35 cellular contexts compared by ENCODE assay signal in the genomic region with DNA sequence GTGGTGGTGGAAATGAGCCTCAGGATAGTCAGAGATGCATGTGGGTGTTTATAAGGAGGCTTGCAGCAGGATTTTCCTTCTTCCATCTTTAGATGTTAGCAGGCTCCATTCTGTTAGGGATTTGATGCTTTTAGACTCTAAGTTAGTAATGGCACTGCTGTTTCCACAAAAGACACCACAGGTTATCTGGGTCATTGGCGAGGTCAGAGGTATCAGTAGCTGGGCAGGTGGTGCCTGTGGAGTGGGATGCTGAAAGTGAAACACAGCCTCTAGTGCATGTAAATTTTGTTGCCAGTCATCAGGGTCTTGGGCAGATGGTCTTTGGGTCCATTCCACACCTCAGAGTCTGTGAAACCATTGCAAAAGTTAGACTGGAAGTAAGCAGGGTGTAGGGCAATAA. TPM values are rescaled to one million over a fixed set of nuclear protein-coding genes. Genes with fewer than 3 reads are reported as not detected.
"Had no signal": no experiment of that assay in that cellular context is flagged by ENCODE, and none has a peak within 500 bp of the region (broad histone marks: within the 10 kb centered on the region; RNA-seq: fewer than 3 reads in every experiment).

No MANE protein-coding gene starts in this region.

- H3K4me1 ChIP-seq: colonic mucosa, esophagus squamous epithelium, gastrocnemius medialis, left lung, lower lobe of right lung had no signal

- FAIRE-seq: endometrium, islet of Langerhans, keratinocyte had no signal

- H3K4me3 ChIP-seq: colonic mucosa, esophagus squamous epithelium, gastrocnemius medialis, heart right ventricle, left lung, lower lobe of right lung, mucosa of descending colon had no signal

- DNase-seq: colonic mucosa; cortex of kidney; effector CD8-positive, alpha-beta T cell; effector memory CD8-positive, alpha-beta T cell; endodermal cell; erythroblast; esophagus squamous epithelium; foreskin fibroblast; foreskin melanocyte; gastrocnemius medialis; glutamatergic neuron; head of caudate nucleus; heart right ventricle; hippocampal formation; left cardiac atrium; left lung; left ventricle myocardium superior; lower lobe of right lung; mesenchymal stem cell; mucosa of descending colon; naive B cell had no signal

- ATAC-seq: effector memory CD8-positive, alpha-beta T cell; esophagus mucosa; gastrocnemius medialis; heart right ventricle; left cardiac atrium; left lung; left ventricle myocardium superior; lower lobe of right lung had no signal

- H3K36me3 ChIP-seq: colonic mucosa, esophagus squamous epithelium, gastrocnemius medialis, heart right ventricle, left lung, lower lobe of right lung had no signal

- H3K9me3 Mint-ChIP-seq: dendritic cell treated with granulocyte-macrophage colony-stimulating factor and Interleukin-4, amounts not matched to agents 40 ng/mL and 50 ng/mL, for 4 days; effector memory CD8-positive, alpha-beta T cell; endodermal cell; mesothelial cell of epicardium had no signal

- H3K4me3 Mint-ChIP-seq: dendritic cell treated with granulocyte-macrophage colony-stimulating factor and Interleukin-4, amounts not matched to agents 40 ng/mL and 50 ng/mL, for 4 days; effector memory CD8-positive, alpha-beta T cell; mesothelial cell of epicardium; naive B cell had no signal

- H3K27ac Mint-ChIP-seq: dendritic cell treated with granulocyte-macrophage colony-stimulating factor and Interleukin-4, amounts not matched to agents 40 ng/mL and 50 ng/mL, for 4 days; effector memory CD8-positive, alpha-beta T cell; endodermal cell; mesothelial cell of epicardium; naive B cell had no signal

- H3K27ac ChIP-seq: colonic mucosa, epithelial cell of prostate, esophagus squamous epithelium, gastrocnemius medialis, heart right ventricle, left lung, lower lobe of right lung had no signal

- H3K36me3 Mint-ChIP-seq: mesothelial cell of epicardium, naive B cell had no signal

- H3K9me3 ChIP-seq: colonic mucosa, esophagus squamous epithelium, gastrocnemius medialis, heart right ventricle, left lung, lower lobe of right lung, mucosa of descending colon had no signal

RNA-seq across cellular contexts. Expression of gene PAX4, which starts 0.8 kb away (rescaled TPM):
- total RNA-seq: dermis microvascular lymphatic vessel endothelial cell, esophagus mucosa, esophagus squamous epithelium, gastrocnemius medialis, glomerular endothelial cell, heart right ventricle, kidney epithelial cell, left cardiac atrium, left lung, left ventricle myocardium superior, lower leg skin, lower lobe of right lung, lung microvascular endothelial cell, mesenteric fat pad, mesothelial cell of epicardium, myocyte had no signal
- polyA plus RNA-seq: heart right ventricle, keratinocyte had no signal

RNA-seq across cellular contexts. Expression of gene FSCN3, which starts 25.2 kb away (rescaled TPM):
- total RNA-seq: left ventricle myocardium superior, lower lobe of right lung had no signal
